Comparison of ENCODE assay signal across 9 cellular contexts in the genomic region with DNA sequence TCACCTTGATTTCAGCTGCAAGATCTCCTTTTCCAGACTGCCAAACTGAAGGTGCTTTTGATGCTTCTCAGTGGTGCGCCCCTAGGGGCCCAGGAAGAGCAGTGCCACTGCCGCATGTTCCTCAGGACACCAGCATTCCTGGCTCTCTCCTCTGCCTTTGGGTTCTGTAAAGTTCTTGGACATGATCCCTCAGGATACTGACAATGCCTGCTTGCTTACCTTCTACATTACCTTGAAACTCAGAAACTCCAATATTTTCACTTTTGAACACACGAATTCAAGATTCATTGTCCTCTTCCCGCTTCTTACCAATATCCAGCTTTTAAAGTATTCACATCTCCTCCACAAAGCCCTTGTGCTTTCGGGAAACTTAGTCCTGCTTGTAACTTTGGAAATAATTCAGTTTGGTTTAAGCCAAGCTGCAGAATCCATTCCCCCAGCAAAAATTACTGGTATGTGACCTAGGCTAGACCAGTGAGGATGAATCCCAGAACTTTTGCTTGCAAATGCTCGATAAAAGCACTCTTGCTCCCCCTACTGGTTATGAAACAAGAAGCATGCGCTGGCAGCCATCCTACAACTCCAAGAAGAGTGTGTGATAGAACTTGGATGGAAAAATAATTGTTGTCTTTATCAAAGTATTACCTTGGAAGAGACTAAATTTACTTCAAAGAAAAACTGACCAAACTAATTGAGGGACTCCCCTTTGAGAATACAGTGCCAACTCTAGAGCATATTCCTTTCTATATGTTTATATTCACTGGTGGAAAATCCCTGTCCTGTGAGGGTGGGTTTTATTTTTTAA. TPM values are rescaled to one million over a fixed set of nuclear protein-coding genes. Genes with fewer than 3 reads are reported as not detected.
DNase-seq lines count a peak whose midpoint lies in the region; ATAC-seq and TF ChIP-seq lines count a peak whose summit lies in the region.
"Had no signal": no experiment of that assay in that cellular context is flagged by ENCODE, and none has a peak within 500 bp of the region (broad histone marks: within the 10 kb centered on the region; RNA-seq: fewer than 3 reads in every experiment).

No MANE protein-coding gene starts in this region.

- H3K36me3 Mint-ChIP-seq in activated CD4-positive, alpha-beta memory T cell treated with anti-CD3 and anti-CD28 coated beads for 36 hours: peaks cover 20% of the 10 kb centered on the region

- peaks cover 47% of the 10 kb centered on the region for H3K4me1 Mint-ChIP-seq in activated CD4-positive, alpha-beta memory T cell treated with anti-CD3 and anti-CD28 coated beads for 36 hours (ENCODE audit: low read depth)

- H3K27me3 Mint-ChIP-seq in activated CD4-positive, alpha-beta memory T cell treated with anti-CD3 and anti-CD28 coated beads for 36 hours: no peaks in the 10 kb centered on the region

- POLR2A ChIA-PET in activated CD4-positive, alpha-beta memory T cell treated with anti-CD3 and anti-CD28 coated beads for 36 hours (lab: Charles Lee): interaction anchor here (0.6 to 1.7 kb wide), 4 partner anchors 15 to 51 kb away, joined by 3 to 6 read pairs (median 4); a partner anchor contains a TSS

- H3K36me3 ChIP-seq in mucosa of descending colon (ENCODE audit: low read depth): no peaks in the 10 kb centered on the region

- CTCF ChIA-PET in activated CD4-positive, alpha-beta memory T cell treated with anti-CD3 and anti-CD28 coated beads for 36 hours (lab: Charles Lee): interaction anchor here (0.7 to 5.5 kb wide), 24 partner anchors 12 to 1066 kb away, joined by 3 to 32 read pairs (median 3); a partner anchor contains a TSS

- no peaks in the 10 kb centered on the region for H3K9me3 Mint-ChIP-seq in activated CD4-positive, alpha-beta memory T cell treated with anti-CD3 and anti-CD28 coated beads for 36 hours

- peak overlapping the region; percentile 82 for H3K27ac Mint-ChIP-seq in activated CD4-positive, alpha-beta memory T cell treated with anti-CD3 and anti-CD28 coated beads for 36 hours

- peak; percentile 62 for DNase-seq in COR-L47 (lab: John Stamatoyannopoulos, UW)
- peak; percentile 63 for DNase-seq in NCI-H460 (ENCODE audit: extremely low read depth, low read depth)
- DNase-seq in activated CD4-positive, alpha-beta memory T cell treated with anti-CD3 and anti-CD28 coated beads for 36 hours: peak; percentile 64
- peak; percentile 88 for DNase-seq in epithelial cell of esophagus (ENCODE audit: low read depth)
- DNase-seq in mucosa of descending colon: peak in 2 of 3 donors; percentile 55 to 71
- DNase-seq in substantia nigra (lab: John Stamatoyannopoulos, UW): peak in 33 of 49 donors; percentile 3 to 59 (median 21)

- ATAC-seq in GM19324 (IDR thresholded peaks at IDR 0.05; ENCODE audit: low FRiP score, unreplicated experiment) (peak; percentile 32), HG03378 (IDR thresholded peaks at IDR 0.05; ENCODE audit: unreplicated experiment) (peak; percentile 28), mucosa of descending colon (peak; percentile 93)

- H3K27ac ChIP-seq in substantia nigra (ENCODE audit: low read depth, low read length, poor library complexity, severe bottlenecking): peak overlapping the region; percentile 6

- peaks cover 4% of the 10 kb centered on the region for H3K4me1 ChIP-seq in mucosa of descending colon (ENCODE audit: low read depth)

- H3K4me3 Mint-ChIP-seq in activated CD4-positive, alpha-beta memory T cell treated with anti-CD3 and anti-CD28 coated beads for 36 hours: peak overlapping the region; percentile 63

- no peaks in the 10 kb centered on the region for H3K9me3 ChIP-seq in mucosa of descending colon

- TF ChIP-seq CTCF in epithelial cell of esophagus (IDR thresholded peaks at IDR 0.05; ENCODE audit: insufficient read depth, low read depth, low read length, missing control alignments) (peak; percentile 93), mucosa of descending colon (IDR thresholded peaks at IDR 0.05) (peak; percentile 63)

- H3K4me3 ChIP-seq in epithelial cell of esophagus (ENCODE audit: low read length) (no peak overlapping the region), mucosa of descending colon (no peak overlapping the region)

- intact Hi-C loops in activated CD4-positive, alpha-beta memory T cell treated with anti-CD3 and anti-CD28 coated beads for 36 hours (cut with micrococcal nuclease): loop anchor here (1.0 to 10.0 kb wide), 13 partner anchors 18 to 1099 kb away; a partner anchor contains a TSS
- intact Hi-C loops in mucosa of descending colon (cut with DNase I, micrococcal nuclease): no loop called here

RNA-seq across cellular contexts. Expression of a gene that starts 16.5 kb away (rescaled TPM):
- total RNA-seq in NCI-H460 (2014; rRNA removed; shearing (Covaris generic)): not detected in 2 replicates
- polyA plus RNA-seq in NCI-H460 (2014; cell fraction: nucleus; rRNA removed): not detected in 2 replicates
- total RNA-seq in activated CD4-positive, alpha-beta memory T cell treated with anti-CD3 and anti-CD28 coated beads for 36 hours: not detected
- total RNA-seq in mucosa of descending colon: not detected
- total RNA-seq: mononuclear cell had no signal

RNA-seq across cellular contexts. Expression of a gene that starts 51.2 kb away (rescaled TPM):
- total RNA-seq in NCI-H460 (2014; rRNA removed; shearing (Covaris generic)): 1.3 and 1.6 TPM in 2 replicates
- 0.75 and 1.7 TPM in 2 replicates for polyA plus RNA-seq in NCI-H460 (2014; cell fraction: nucleus; rRNA removed)
- total RNA-seq in activated CD4-positive, alpha-beta memory T cell treated with anti-CD3 and anti-CD28 coated beads for 36 hours: 100 to 1,000 TPM; 108 TPM
- total RNA-seq in mucosa of descending colon: 10 to 100 TPM; 10.7 to 20.1 (median 12.7) TPM

RNA-seq across cellular contexts. Expression of a gene that starts 54.4 kb away (rescaled TPM):
- total RNA-seq in NCI-H460 (2014; rRNA removed; shearing (Covaris generic)): 54.7 and 58.4 TPM in 2 replicates
- polyA plus RNA-seq in NCI-H460 (2014; cell fraction: nucleus; rRNA removed): 31.6 and 32.6 TPM in 2 replicates
- 10 to 100 TPM; 34.9 to 36.1 TPM for total RNA-seq in activated CD4-positive, alpha-beta memory T cell treated with anti-CD3 and anti-CD28 coated beads for 36 hours
- total RNA-seq in mucosa of descending colon: 10 to 100 TPM; 70.0 to 93.9 (median 75.3) TPM

Comparison
In these comparisons a context has a peak if more than half of its experiments do, and no peak if none do; other contexts are left out.
1. DNase-seq: peak in every context shown above with its lines; median percentile 88 in epithelial cell of esophagus; 64 in activated CD4-positive, alpha-beta memory T cell treated with anti-CD3 and anti-CD28 coated beads for 36 hours; 63 in NCI-H460; 63 in mucosa of descending colon; 62 in COR-L47; 21 in substantia nigra.
2. ATAC-seq: peak in every context shown above with its lines; median percentile 93 in mucosa of descending colon; 32 in GM19324; 28 in HG03378.
3. RNA of a gene that starts 51.2 kb away (total RNA-seq): 108 TPM in activated CD4-positive, alpha-beta memory T cell treated with anti-CD3 and anti-CD28 coated beads for 36 hours; 10.7 to 20.1 TPM in mucosa of descending colon and 1.3 to 1.6 TPM in NCI-H460; every median in the first group is over 4 times any median in the second.